8 cellular contexts compared by ENCODE assay signal in the genomic region with DNA sequence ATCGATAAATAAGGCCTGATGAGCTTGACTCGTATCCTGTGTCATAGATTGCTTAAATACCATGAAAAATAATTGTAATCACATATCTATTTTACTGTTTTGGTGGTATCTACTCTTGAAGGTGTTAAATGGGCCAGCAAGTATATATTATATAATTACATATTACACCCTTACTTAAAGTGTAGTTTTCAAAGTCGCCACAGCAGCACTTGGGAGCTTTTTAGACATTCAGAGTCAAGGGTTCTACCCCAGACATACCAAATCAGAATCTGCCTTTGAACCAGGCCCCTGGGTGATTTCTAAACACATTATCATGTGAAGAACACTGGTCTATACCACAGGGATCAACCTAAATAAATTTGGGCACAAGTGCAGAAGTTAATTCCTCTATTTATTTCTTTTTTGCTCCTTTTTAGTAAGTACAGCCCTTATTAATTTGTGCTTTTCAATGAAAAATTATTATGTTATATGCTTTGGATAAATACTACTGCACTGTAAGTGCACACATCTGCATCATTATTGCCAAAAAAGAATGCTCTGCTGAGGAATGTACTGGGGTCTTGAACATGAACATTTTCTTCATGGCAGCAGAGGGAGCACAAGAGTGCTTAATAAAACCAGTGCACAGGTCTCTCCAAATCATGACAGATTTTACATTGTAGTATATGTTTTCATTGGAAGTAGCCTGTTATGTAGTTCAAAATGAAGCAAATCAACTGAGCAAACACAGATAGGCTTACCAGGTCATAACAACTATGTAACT. TPM values are rescaled to one million over a fixed set of nuclear protein-coding genes. Genes with fewer than 3 reads are reported as not detected.
A peak's percentile ranks its signal among the peaks of the same experiment; 100 is the strongest.
DNase-seq lines count a peak whose midpoint lies in the region; ATAC-seq and TF ChIP-seq lines count a peak whose summit lies in the region.

No MANE protein-coding gene starts in this region.

- TF ChIP-seq CTCF in KMS-11 (conservative IDR thresholded peaks at IDR 0.05; ENCODE audit: low read depth, low read length) (peak; percentile 61), mesothelial cell of epicardium (IDR thresholded peaks at IDR 0.05; ENCODE audit: unreplicated experiment) (peak; percentile 42)

- ATAC-seq in GM18517 (IDR thresholded peaks at IDR 0.05; ENCODE audit: unreplicated experiment), result no peak
- no peak for ATAC-seq in GM21381 (IDR thresholded peaks at IDR 0.05; ENCODE audit: unreplicated experiment)

- H3K9ac ChIP-seq in KMS-11, result peak overlapping the region; percentile 3; the same call in 1 of the 2 replicates

- H3K27ac ChIP-seq in KMS-11, result no peak overlapping the region; the same call in 1 of the 2 replicates

- H3K27ac Mint-ChIP-seq in mesothelial cell of epicardium, result no peak overlapping the region

- peaks cover 2% of the 10 kb centered on the region; the same call in 1 of the 2 replicates for H3K79me2 ChIP-seq in KMS-11 (ENCODE audit: insufficient read depth, low read depth)

- no peaks in the 10 kb centered on the region for H3K36me3 Mint-ChIP-seq in mesothelial cell of epicardium

- peak overlapping the region; percentile 49 for H3K4me2 ChIP-seq in KMS-11

- H3K4me1 Mint-ChIP-seq in mesothelial cell of epicardium, result peaks cover 54% of the 10 kb centered on the region

- no peak overlapping the region for H3K4me3 ChIP-seq in KMS-11 (IDR thresholded peaks at IDR 0.05; ENCODE audit: insufficient read depth, low read depth, low read length)

- H3K27me3 ChIP-seq in KMS-11 (ENCODE audit: insufficient read depth, low read depth), result no peaks in the 10 kb centered on the region

- H2AFZ ChIP-seq in KMS-11 (ENCODE audit: low read depth), result no peak overlapping the region

- H3K4me1 ChIP-seq in KMS-11 (ENCODE audit: low read depth, poor library complexity, severe bottlenecking), result peaks cover 61% of the 10 kb centered on the region

- no peaks in the 10 kb centered on the region for H4K20me1 ChIP-seq in KMS-11 (ENCODE audit: insufficient read depth)

- no peaks in the 10 kb centered on the region for H3K9me3 Mint-ChIP-seq in mesothelial cell of epicardium

- peak; percentile 35 for DNase-seq in COR-L47 (lab: John Stamatoyannopoulos, UW)
- DNase-seq in amniotic epithelial cell (ENCODE audit: low read depth), result peak; percentile 42
- DNase-seq in mesothelial cell of epicardium (ENCODE audit: low spot score in 2 of 2, unreplicated experiment in 2 of 2), result no peak
- no peak for DNase-seq in hepatic stellate cell (ENCODE audit: low spot score)
- no peak for DNase-seq in COLO668 (lab: John Stamatoyannopoulos, UW; ENCODE audit: unreplicated experiment)

- H3K27me3 Mint-ChIP-seq in mesothelial cell of epicardium (ENCODE audit: low read depth), result no peaks in the 10 kb centered on the region

- no peaks in the 10 kb centered on the region for H3K36me3 ChIP-seq in KMS-11 (ENCODE audit: insufficient read depth)

- no peak overlapping the region for H3K4me3 Mint-ChIP-seq in mesothelial cell of epicardium

RNA-seq across cellular contexts. Expression of gene ATXN1, which starts 3.1 kb away (rescaled TPM):
- 54.6 to 62.9 TPM (median 59.5 TPM) in 3 replicates for total RNA-seq in mesothelial cell of epicardium

Comparison
In these comparisons a context has a peak if more than half of its experiments do, and no peak if none do; other contexts are left out.
1. DNase-seq: peak in COR-L47 (single experiment) and amniotic epithelial cell (single experiment); none in mesothelial cell of epicardium (0 of 2), hepatic stellate cell (single experiment) and COLO668 (single experiment).